Comparison of ENCODE assay signal across 3 cellular contexts in the genomic region with DNA sequence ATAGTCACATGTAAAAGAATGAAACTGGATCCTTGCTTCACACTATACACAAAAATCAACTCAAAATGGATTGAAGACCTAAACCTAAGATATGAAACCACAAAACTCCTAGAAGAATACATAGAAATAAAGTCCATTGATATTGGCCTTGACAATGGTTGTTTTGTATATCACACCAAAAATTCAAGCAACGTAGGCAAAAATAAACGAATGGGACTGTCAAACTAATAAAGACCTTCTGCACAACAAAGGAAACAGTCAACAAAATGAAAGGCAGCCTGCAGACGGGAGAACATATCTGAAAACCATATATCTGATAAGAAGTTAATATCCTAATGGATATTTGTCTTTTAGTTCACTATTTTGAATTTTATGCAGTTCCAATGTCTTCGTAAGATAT.
TF ChIP-seq lines count a peak whose summit lies in the region.

No MANE protein-coding gene starts in this region.

TF ChIP-seq in HepG2, 621 proteins besides CTCF, POLR2A, EP300 and RAD21:
- TF ChIP-seq MAFK (conservative IDR thresholded peaks at IDR 0.05 in 1 of 2, IDR thresholded peaks at IDR 0.05 in 1 of 2; ENCODE audit: low read length in 2 of 2) (peak in 1 of 2 experiments; percentile 62; a peak in 3 of 4 replicates), ZIK1 (CRISPR knock-in tag; IDR thresholded peaks at IDR 0.05; ENCODE audit: borderline replicate concordance, low read depth) (no peak), ZNF383 (CRISPR knock-in tag; IDR thresholded peaks at IDR 0.05; ENCODE audit: borderline replicate concordance) (no peak), MAFF (IDR thresholded peaks at IDR 0.05; ENCODE audit: low read depth, low read length) (peak; percentile 60), ZNF484 (CRISPR knock-in tag; IDR thresholded peaks at IDR 0.05; ENCODE audit: borderline replicate concordance, low read depth) (no peak), HOXA3 (CRISPR knock-in tag; IDR thresholded peaks at IDR 0.05) (no peak), SCMH1 (CRISPR knock-in tag; IDR thresholded peaks at IDR 0.05; ENCODE audit: borderline replicate concordance) (no peak), ZNF251 (CRISPR knock-in tag; IDR thresholded peaks at IDR 0.05) (no peak), PLRG1 (conservative IDR thresholded peaks at IDR 0.05) (no peak)
- TF ChIP-seq, protein P1, sequence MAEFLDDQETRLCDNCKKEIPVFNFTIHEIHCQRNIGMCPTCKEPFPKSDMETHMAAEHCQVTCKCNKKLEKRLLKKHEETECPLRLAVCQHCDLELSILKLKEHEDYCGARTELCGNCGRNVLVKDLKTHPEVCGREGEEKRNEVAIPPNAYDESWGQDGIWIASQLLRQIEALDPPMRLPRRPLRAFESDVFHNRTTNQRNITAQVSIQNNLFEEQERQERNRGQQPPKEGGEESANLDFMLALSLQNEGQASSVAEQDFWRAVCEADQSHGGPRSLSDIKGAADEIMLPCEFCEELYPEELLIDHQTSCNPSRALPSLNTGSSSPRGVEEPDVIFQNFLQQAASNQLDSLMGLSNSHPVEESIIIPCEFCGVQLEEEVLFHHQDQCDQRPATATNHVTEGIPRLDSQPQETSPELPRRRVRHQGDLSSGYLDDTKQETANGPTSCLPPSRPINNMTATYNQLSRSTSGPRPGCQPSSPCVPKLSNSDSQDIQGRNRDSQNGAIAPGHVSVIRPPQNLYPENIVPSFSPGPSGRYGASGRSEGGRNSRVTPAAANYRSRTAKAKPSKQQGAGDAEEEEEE (CRISPR knock-in tag; IDR thresholded peaks at IDR 0.05; ENCODE audit: borderline replicate concordance): no peak
TF ChIP-seq in HepG2: peak in this region for 2.

TF ChIP-seq in K562, 482 proteins besides CTCF, POLR2A, EP300 and RAD21:
- TF ChIP-seq MAFK (IDR thresholded peaks at IDR 0.05; ENCODE audit: low read length) (0 out of 2 replicates have a peak, but pooled peaks have one; percentile 6), SMARCA5 (IDR thresholded peaks at IDR 0.05) (no peak)
TF ChIP-seq in K562: peak in this region for 1.

TF ChIP-seq in SK-N-SH, 30 proteins besides CTCF, POLR2A, EP300 and RAD21:
- TF ChIP-seq, protein P2, sequence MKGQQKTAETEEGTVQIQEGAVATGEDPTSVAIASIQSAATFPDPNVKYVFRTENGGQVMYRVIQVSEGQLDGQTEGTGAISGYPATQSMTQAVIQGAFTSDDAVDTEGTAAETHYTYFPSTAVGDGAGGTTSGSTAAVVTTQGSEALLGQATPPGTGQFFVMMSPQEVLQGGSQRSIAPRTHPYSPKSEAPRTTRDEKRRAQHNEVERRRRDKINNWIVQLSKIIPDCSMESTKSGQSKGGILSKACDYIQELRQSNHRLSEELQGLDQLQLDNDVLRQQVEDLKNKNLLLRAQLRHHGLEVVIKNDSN (IDR thresholded peaks at IDR 0.05; ENCODE audit: borderline replicate concordance, low read depth): no peak
- TF ChIP-seq POLR2AphosphoS5 (IDR thresholded peaks at IDR 0.05; ENCODE audit: low read depth, low read length): no peak
- no peak for TF ChIP-seq EZH2phosphoT487 (IDR thresholded peaks at IDR 0.05; ENCODE audit: borderline replicate concordance, low read depth)
- no peak for TF ChIP-seq RXRA (IDR thresholded peaks at IDR 0.05; ENCODE audit: borderline replicate concordance, low read depth)
- no peak for TF ChIP-seq FOXM1 (IDR thresholded peaks at IDR 0.05; ENCODE audit: low read depth)
- no peak for TF ChIP-seq MXI1 (IDR thresholded peaks at IDR 0.05; ENCODE audit: low read depth, low read length)
- TF ChIP-seq TCF12 (IDR thresholded peaks at IDR 0.05): no peak
- no peak for TF ChIP-seq MEF2A (IDR thresholded peaks at IDR 0.05; ENCODE audit: borderline replicate concordance, low read depth)
- TF ChIP-seq YY1 (IDR thresholded peaks at IDR 0.05; ENCODE audit: low read depth): no peak
- TF ChIP-seq GABPA (IDR thresholded peaks at IDR 0.05; ENCODE audit: low read depth): no peak
- TF ChIP-seq FOSL2 (IDR thresholded peaks at IDR 0.05; ENCODE audit: borderline replicate concordance, low read depth): no peak
- TF ChIP-seq, protein P3, sequence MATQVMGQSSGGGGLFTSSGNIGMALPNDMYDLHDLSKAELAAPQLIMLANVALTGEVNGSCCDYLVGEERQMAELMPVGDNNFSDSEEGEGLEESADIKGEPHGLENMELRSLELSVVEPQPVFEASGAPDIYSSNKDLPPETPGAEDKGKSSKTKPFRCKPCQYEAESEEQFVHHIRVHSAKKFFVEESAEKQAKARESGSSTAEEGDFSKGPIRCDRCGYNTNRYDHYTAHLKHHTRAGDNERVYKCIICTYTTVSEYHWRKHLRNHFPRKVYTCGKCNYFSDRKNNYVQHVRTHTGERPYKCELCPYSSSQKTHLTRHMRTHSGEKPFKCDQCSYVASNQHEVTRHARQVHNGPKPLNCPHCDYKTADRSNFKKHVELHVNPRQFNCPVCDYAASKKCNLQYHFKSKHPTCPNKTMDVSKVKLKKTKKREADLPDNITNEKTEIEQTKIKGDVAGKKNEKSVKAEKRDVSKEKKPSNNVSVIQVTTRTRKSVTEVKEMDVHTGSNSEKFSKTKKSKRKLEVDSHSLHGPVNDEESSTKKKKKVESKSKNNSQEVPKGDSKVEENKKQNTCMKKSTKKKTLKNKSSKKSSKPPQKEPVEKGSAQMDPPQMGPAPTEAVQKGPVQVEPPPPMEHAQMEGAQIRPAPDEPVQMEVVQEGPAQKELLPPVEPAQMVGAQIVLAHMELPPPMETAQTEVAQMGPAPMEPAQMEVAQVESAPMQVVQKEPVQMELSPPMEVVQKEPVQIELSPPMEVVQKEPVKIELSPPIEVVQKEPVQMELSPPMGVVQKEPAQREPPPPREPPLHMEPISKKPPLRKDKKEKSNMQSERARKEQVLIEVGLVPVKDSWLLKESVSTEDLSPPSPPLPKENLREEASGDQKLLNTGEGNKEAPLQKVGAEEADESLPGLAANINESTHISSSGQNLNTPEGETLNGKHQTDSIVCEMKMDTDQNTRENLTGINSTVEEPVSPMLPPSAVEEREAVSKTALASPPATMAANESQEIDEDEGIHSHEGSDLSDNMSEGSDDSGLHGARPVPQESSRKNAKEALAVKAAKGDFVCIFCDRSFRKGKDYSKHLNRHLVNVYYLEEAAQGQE (IDR thresholded peaks at IDR 0.05; ENCODE audit: low read depth, low read length): no peak
- TF ChIP-seq, protein P4, sequence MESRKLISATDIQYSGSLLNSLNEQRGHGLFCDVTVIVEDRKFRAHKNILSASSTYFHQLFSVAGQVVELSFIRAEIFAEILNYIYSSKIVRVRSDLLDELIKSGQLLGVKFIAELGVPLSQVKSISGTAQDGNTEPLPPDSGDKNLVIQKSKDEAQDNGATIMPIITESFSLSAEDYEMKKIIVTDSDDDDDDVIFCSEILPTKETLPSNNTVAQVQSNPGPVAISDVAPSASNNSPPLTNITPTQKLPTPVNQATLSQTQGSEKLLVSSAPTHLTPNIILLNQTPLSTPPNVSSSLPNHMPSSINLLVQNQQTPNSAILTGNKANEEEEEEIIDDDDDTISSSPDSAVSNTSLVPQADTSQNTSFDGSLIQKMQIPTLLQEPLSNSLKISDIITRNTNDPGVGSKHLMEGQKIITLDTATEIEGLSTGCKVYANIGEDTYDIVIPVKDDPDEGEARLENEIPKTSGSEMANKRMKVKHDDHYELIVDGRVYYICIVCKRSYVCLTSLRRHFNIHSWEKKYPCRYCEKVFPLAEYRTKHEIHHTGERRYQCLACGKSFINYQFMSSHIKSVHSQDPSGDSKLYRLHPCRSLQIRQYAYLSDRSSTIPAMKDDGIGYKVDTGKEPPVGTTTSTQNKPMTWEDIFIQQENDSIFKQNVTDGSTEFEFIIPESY (IDR thresholded peaks at IDR 0.05; ENCODE audit: borderline replicate concordance, low read depth): no peak
- TF ChIP-seq NFIC (IDR thresholded peaks at IDR 0.05; ENCODE audit: borderline replicate concordance): no peak
- TF ChIP-seq, protein P5, sequence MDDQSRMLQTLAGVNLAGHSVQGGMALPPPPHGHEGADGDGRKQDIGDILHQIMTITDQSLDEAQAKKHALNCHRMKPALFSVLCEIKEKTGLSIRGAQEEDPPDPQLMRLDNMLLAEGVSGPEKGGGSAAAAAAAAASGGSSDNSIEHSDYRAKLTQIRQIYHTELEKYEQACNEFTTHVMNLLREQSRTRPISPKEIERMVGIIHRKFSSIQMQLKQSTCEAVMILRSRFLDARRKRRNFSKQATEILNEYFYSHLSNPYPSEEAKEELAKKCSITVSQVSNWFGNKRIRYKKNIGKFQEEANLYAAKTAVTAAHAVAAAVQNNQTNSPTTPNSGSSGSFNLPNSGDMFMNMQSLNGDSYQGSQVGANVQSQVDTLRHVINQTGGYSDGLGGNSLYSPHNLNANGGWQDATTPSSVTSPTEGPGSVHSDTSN (IDR thresholded peaks at IDR 0.05): no peak
- TF ChIP-seq, protein P6, sequence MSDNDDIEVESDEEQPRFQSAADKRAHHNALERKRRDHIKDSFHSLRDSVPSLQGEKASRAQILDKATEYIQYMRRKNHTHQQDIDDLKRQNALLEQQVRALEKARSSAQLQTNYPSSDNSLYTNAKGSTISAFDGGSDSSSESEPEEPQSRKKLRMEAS (IDR thresholded peaks at IDR 0.05; ENCODE audit: low read depth): no peak
- no peak for TF ChIP-seq NRF1 (IDR thresholded peaks at IDR 0.05; ENCODE audit: low read depth, low read length)
- TF ChIP-seq FOXJ3 (CRISPR knock-in tag; IDR thresholded peaks at IDR 0.05): no peak
- no peak for TF ChIP-seq SMC3 (IDR thresholded peaks at IDR 0.05; ENCODE audit: low read depth, low read length)
